In genomic region chr7:31105256-31105950, GRCh38 we compare ENCODE assay signal across 21 cellular contexts. TPM values are rescaled to one million over a fixed set of nuclear protein-coding genes. Genes with fewer than 3 reads are reported as not detected.
DNase-seq lines count a peak whose midpoint lies in the region; ATAC-seq and TF ChIP-seq lines count a peak whose summit lies in the region.
"Had no signal": no experiment of that assay in that cellular context is flagged by ENCODE, and none has a peak within 500 bp of the region (broad histone marks: within the 10 kb centered on the region; RNA-seq: fewer than 3 reads in every experiment).

No MANE protein-coding gene starts in this region.

- H3K9me3 ChIP-seq in spleen: no peaks in the 10 kb centered on the region
- no peaks in the 10 kb centered on the region for H3K9me3 ChIP-seq in MM.1S (replicated peaks; ENCODE audit: insufficient read depth, low read length)
- H3K9me3 ChIP-seq: BLaER1 treated with 17β-estradiol and CSF1 and Interleukin-3, amounts not matched to agents 10 nM and 100 nM; Caco-2 had no signal

- H3K27ac Mint-ChIP-seq in GM23338: no peak overlapping the region
- H3K27ac Mint-ChIP-seq: CD4-positive, alpha-beta memory T cell had no signal

- H3K9me2 ChIP-seq in GM23338 (ENCODE audit: insufficient read depth) (no peaks in the 10 kb centered on the region), MM.1S (replicated peaks; ENCODE audit: insufficient read depth, low read length) (no peaks in the 10 kb centered on the region)

- intact Hi-C loops in spleen (cut with DNase I; ENCODE audit: low total_unique reads): no loop called here

- H3K27ac ChIP-seq in GM23338 (ENCODE audit: low read depth) (no peak overlapping the region), spleen (no peak overlapping the region), MM.1S (ENCODE audit: low read length) (no peak overlapping the region)
- H3K27ac ChIP-seq: BLaER1 treated with 17β-estradiol and CSF1 and Interleukin-3, amounts not matched to agents 10 nM and 100 nM had no signal

- no peaks in the 10 kb centered on the region; the same call in 2 of the 3 replicates for H3K4me1 Mint-ChIP-seq in GM23338
- H3K4me1 Mint-ChIP-seq: CD4-positive, alpha-beta memory T cell had no signal

- H3K4me3 ChIP-seq in GM23338: no peak overlapping the region
- no peak overlapping the region for H3K4me3 ChIP-seq in H7 (ENCODE audit: insufficient read depth, low read depth, low read length)
- H3K4me3 ChIP-seq in spleen: no peak overlapping the region
- no peak overlapping the region for H3K4me3 ChIP-seq in MM.1S (ENCODE audit: low read length)
- H3K4me3 ChIP-seq: BLaER1 treated with 17β-estradiol and CSF1 and Interleukin-3, amounts not matched to agents 10 nM and 100 nM had no signal

- no peaks in the 10 kb centered on the region for H3K27me3 Mint-ChIP-seq in GM23338 (ENCODE audit: insufficient read depth, low read depth, poor library complexity)

- H2AFZ ChIP-seq in GM23338 (no peak overlapping the region), MM.1S (ENCODE audit: low read length) (no peak overlapping the region)

- TF ChIP-seq POLR2A in spleen (IDR thresholded peaks at IDR 0.05): no peak

- ATAC-seq in GM23338 (peak; percentile 49), left lobe of liver (no peak)
- ATAC-seq: PC-3 had no signal

- H3K4me1 ChIP-seq in GM23338 (ENCODE audit: insufficient read depth) (no peaks in the 10 kb centered on the region), spleen (no peaks in the 10 kb centered on the region), MM.1S (ENCODE audit: low read length) (no peaks in the 10 kb centered on the region)
- H3K4me1 ChIP-seq: BLaER1 treated with 17β-estradiol and CSF1 and Interleukin-3, amounts not matched to agents 10 nM and 100 nM; Caco-2 had no signal

- no peak for DNase-seq in GM23338 (ENCODE audit: low spot score)
- DNase-seq in H7: peak; percentile 34
- DNase-seq in left lobe of liver (ENCODE audit: low spot score): peak; percentile 19
- peak; percentile 33 for DNase-seq in spleen
- no peak for DNase-seq in MM.1S
- DNase-seq in NK-92 treated with Interleukin-12 subunit alpha and Interleukin-12 subunit beta, amount 100 ng/mL, for 24 hours (lab: John Stamatoyannopoulos, UW): no peak
- DNase-seq in amygdala (lab: John Stamatoyannopoulos, UW): no peak
- DNase-seq: CD4-positive, alpha-beta memory T cell; DMS 273 treated with DMSO at 0.1 percent for 48 hours; DMS79 treated with DMSO at 0.1 percent for 48 hours; Karpas-422; NCI-H1694 treated with DMSO at 0.1 percent for 48 hours; NCI-H2081 treated with DMSO at 0.1 percent for 48 hours; NCI-H2171 treated with DMSO at 0.1 percent for 48 hours; NCI-H524 treated with DMSO at 0.1 percent for 48 hours; PC-3; RPMI8226; SIG-M5 had no signal

- H4K20me1 ChIP-seq in GM23338 (replicated peaks; ENCODE audit: insufficient read depth) (no peaks in the 10 kb centered on the region), MM.1S (ENCODE audit: insufficient read depth, low read length) (no peaks in the 10 kb centered on the region)

- H3K79me2 ChIP-seq in GM23338 (replicated peaks; ENCODE audit: insufficient read depth) (no peaks in the 10 kb centered on the region), MM.1S (ENCODE audit: low read length) (no peaks in the 10 kb centered on the region)

- H3K36me3 ChIP-seq in GM23338 (ENCODE audit: insufficient read depth) (no peaks in the 10 kb centered on the region), H7 (replicated peaks; ENCODE audit: control insufficient read depth, insufficient read depth, low read length) (no peaks in the 10 kb centered on the region), spleen (no peaks in the 10 kb centered on the region), MM.1S (replicated peaks; ENCODE audit: insufficient read depth, low read length) (no peaks in the 10 kb centered on the region)
- H3K36me3 ChIP-seq: BLaER1 treated with 17β-estradiol and CSF1 and Interleukin-3, amounts not matched to agents 10 nM and 100 nM had no signal

- H3K27me3 ChIP-seq in GM23338 (ENCODE audit: insufficient read depth): no peaks in the 10 kb centered on the region
- no peaks in the 10 kb centered on the region for H3K27me3 ChIP-seq in H7 (ENCODE audit: control insufficient read depth, insufficient read depth, low read length)
- peaks cover 0 to 15% (median 0%) of the 10 kb centered on the region in 7 donors for H3K27me3 ChIP-seq in spleen (replicated peaks in 1 of 7)
- H3K27me3 ChIP-seq in MM.1S (replicated peaks; ENCODE audit: insufficient read depth, low read length): no peaks in the 10 kb centered on the region
- H3K27me3 ChIP-seq: BLaER1 treated with 17β-estradiol and CSF1 and Interleukin-3, amounts not matched to agents 10 nM and 100 nM had no signal

- H3K36me3 Mint-ChIP-seq in GM23338 (ENCODE audit: low read depth): peaks cover 3% of the 10 kb centered on the region; the same call in 1 of the 3 replicates
- H3K36me3 Mint-ChIP-seq: CD4-positive, alpha-beta memory T cell had no signal

- no peak overlapping the region for H3K4me2 ChIP-seq in GM23338
- no peak overlapping the region for H3K4me2 ChIP-seq in MM.1S (ENCODE audit: low read depth, low read length)
- H3K4me2 ChIP-seq: BLaER1 treated with 17β-estradiol and CSF1 and Interleukin-3, amounts not matched to agents 10 nM and 100 nM had no signal

- H3F3A ChIP-seq in GM23338 (replicated peaks; ENCODE audit: low read depth) (no peaks in the 10 kb centered on the region), MM.1S (ENCODE audit: insufficient read depth, low read length) (no peaks in the 10 kb centered on the region)

- WGBS in spleen, 5 donors: 80 to 94% (median 83%) methylated on average over 7 of the region's 7 CpGs

- H3K9ac ChIP-seq in MM.1S (ENCODE audit: low read length): no peak overlapping the region
- H3K9ac ChIP-seq: BLaER1 treated with 17β-estradiol and CSF1 and Interleukin-3, amounts not matched to agents 10 nM and 100 nM had no signal

- no peak for TF ChIP-seq CTCF in GM23338 (conservative IDR thresholded peaks at IDR 0.05; ENCODE audit: low read depth in 2 of 2)
- no peak for TF ChIP-seq CTCF in spleen (IDR thresholded peaks at IDR 0.05 in 8 of 11, conservative IDR thresholded peaks at IDR 0.05 in 3 of 11)
- no peak for TF ChIP-seq CTCF in MM.1S (IDR thresholded peaks at IDR 0.05; ENCODE audit: low read length)

- no peaks in the 10 kb centered on the region for H3K9me3 Mint-ChIP-seq in GM23338

- H3K4me3 Mint-ChIP-seq in GM23338: no peak overlapping the region
- H3K4me3 Mint-ChIP-seq: CD4-positive, alpha-beta memory T cell had no signal

TF ChIP-seq in GM23338, 12 proteins besides CTCF, POLR2A, EP300 and RAD21 (continues in another document):
- TF ChIP-seq EZH2 (IDR thresholded peaks at IDR 0.05; ENCODE audit: low read depth, unreplicated experiment): no peak
- TF ChIP-seq EZH2phosphoT487 (IDR thresholded peaks at IDR 0.05; ENCODE audit: unreplicated experiment): no peak
- TF ChIP-seq ETS1 (IDR thresholded peaks at IDR 0.05): no peak

RNA-seq across cellular contexts. Expression of gene ADCYAP1R1, which starts 53.3 kb away (rescaled TPM):
- total RNA-seq in GM23338 (2014; rRNA removed; shearing (Covaris generic)): 9.2 and 10.6 TPM in 2 replicates
- polyA plus RNA-seq in GM23338 (2016; fragmentation: Nextera tagmentation; extraction: Ambion mirVana) (1.7 and 1.8 TPM in 2 replicates), spleen (under 1 TPM; 0.04 to 0.13 (median 0.06) TPM)
- total RNA-seq in H7 (2014; rRNA removed; shearing (Covaris generic)): 1.8 TPM in 2 replicates
- total RNA-seq in left lobe of liver (0.65 TPM), spleen (1 to 10 TPM in 4 of 7 donors, under 1 TPM in 3; 0.43 to 5.6 (median 1.0) TPM)
- total RNA-seq: Caco-2; CD4-positive, alpha-beta memory T cell; M059J; PC-3 had no signal
- polyA plus RNA-seq: CD4-positive, alpha-beta memory T cell had no signal

Comparison
In these comparisons a context has a peak if more than half of its experiments do, and no peak if none do; other contexts are left out.
1. DNase-seq: peak in H7 (single experiment), left lobe of liver (single experiment) and spleen (single experiment); none in GM23338 (single experiment), MM.1S (single experiment), NK-92 treated with Interleukin-12 subunit alpha and Interleukin-12 subunit beta, amount 100 ng/mL, for 24 hours (single experiment) and amygdala (0 of 56).